1 cellular context compared by ENCODE assay signal in the genomic region with DNA sequence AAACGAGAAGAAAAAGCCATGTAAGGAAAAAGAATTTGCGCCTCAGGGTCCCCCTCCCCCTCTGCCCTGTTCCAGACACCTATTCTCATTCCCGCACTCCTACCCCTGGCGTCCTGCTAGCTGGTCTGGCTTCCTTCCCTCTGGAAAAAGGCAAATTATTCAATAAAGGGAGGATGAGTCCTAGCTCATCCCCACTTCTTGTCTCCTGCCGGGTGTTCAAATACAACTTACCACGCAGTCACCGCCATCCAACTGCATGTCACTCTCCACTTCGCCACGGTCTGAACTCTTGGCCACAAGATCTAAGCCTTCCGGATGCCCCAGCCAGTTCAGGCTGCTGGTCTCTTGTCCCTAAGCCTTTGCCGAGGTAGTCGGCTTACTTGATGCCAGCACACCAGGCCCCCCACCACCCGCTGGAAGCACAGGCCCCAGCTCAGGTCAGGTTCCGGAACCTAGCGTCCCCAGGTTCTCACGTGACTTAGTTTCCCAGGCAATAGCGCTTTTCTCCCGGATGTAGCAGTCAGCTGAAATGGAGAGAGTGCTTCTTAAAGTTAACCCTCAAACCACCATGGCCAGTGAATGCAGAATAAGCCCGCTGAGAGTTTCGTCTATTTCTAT.
TF ChIP-seq lines count a peak whose summit lies in the region.

No MANE protein-coding gene starts in this region.

TF ChIP-seq in HepG2, 621 proteins besides CTCF, POLR2A, EP300 and RAD21 (continued from another document and continues in another):
- TF ChIP-seq, protein P1, sequence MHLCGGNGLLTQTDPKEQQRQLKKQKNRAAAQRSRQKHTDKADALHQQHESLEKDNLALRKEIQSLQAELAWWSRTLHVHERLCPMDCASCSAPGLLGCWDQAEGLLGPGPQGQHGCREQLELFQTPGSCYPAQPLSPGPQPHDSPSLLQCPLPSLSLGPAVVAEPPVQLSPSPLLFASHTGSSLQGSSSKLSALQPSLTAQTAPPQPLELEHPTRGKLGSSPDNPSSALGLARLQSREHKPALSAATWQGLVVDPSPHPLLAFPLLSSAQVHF (CRISPR knock-in tag; IDR thresholded peaks at IDR 0.05) = no peak
- TF ChIP-seq ZFP36L1 (CRISPR knock-in tag; IDR thresholded peaks at IDR 0.05) = no peak
- TF ChIP-seq SP5 (CRISPR knock-in tag; IDR thresholded peaks at IDR 0.05; ENCODE audit: borderline replicate concordance, low read depth) = no peak
- TF ChIP-seq ZKSCAN8 (CRISPR knock-in tag; IDR thresholded peaks at IDR 0.05; ENCODE audit: borderline replicate concordance) = no peak
- no peak for TF ChIP-seq ZNF230 (CRISPR knock-in tag; IDR thresholded peaks at IDR 0.05)
- no peak for TF ChIP-seq ZNF503 (CRISPR knock-in tag; IDR thresholded peaks at IDR 0.05)
- TF ChIP-seq, protein P2, sequence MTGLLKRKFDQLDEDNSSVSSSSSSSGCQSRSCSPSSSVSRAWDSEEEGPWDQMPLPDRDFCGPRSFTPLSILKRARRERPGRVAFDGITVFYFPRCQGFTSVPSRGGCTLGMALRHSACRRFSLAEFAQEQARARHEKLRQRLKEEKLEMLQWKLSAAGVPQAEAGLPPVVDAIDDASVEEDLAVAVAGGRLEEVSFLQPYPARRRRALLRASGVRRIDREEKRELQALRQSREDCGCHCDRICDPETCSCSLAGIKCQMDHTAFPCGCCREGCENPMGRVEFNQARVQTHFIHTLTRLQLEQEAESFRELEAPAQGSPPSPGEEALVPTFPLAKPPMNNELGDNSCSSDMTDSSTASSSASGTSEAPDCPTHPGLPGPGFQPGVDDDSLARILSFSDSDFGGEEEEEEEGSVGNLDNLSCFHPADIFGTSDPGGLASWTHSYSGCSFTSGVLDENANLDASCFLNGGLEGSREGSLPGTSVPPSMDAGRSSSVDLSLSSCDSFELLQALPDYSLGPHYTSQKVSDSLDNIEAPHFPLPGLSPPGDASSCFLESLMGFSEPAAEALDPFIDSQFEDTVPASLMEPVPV (CRISPR knock-in tag; IDR thresholded peaks at IDR 0.05) = no peak
- peak; percentile 47 for TF ChIP-seq GABPA (IDR thresholded peaks at IDR 0.05; ENCODE audit: low read depth, low read length)
- peak; percentile 89 for TF ChIP-seq GABPA (CRISPR knock-in tag; IDR thresholded peaks at IDR 0.05; ENCODE audit: low read depth)
- no peak for TF ChIP-seq ZNF530 (CRISPR knock-in tag; IDR thresholded peaks at IDR 0.05; ENCODE audit: low read depth)
- no peak for TF ChIP-seq JARID2 (CRISPR knock-in tag; IDR thresholded peaks at IDR 0.05; ENCODE audit: insufficient replicate concordance)
- TF ChIP-seq PRDM4 (CRISPR knock-in tag; IDR thresholded peaks at IDR 0.05; ENCODE audit: borderline replicate concordance) = no peak
- TF ChIP-seq ZNF687 (CRISPR knock-in tag; IDR thresholded peaks at IDR 0.05) = peak; percentile 67
- TF ChIP-seq NR2F1 (CRISPR knock-in tag; IDR thresholded peaks at IDR 0.05) = no peak
- no peak for TF ChIP-seq MED1 (CRISPR knock-in tag; IDR thresholded peaks at IDR 0.05)
- TF ChIP-seq ZNF431 (CRISPR knock-in tag; IDR thresholded peaks at IDR 0.05; ENCODE audit: borderline replicate concordance, low read depth) = no peak
- no peak for TF ChIP-seq ZNF17 (CRISPR knock-in tag; IDR thresholded peaks at IDR 0.05)
- no peak for TF ChIP-seq ESRRA (CRISPR knock-in tag; IDR thresholded peaks at IDR 0.05; ENCODE audit: low read depth)
- peak; percentile 41; the same call in 1 of the 2 replicates for TF ChIP-seq TAF1 (CRISPR knock-in tag; IDR thresholded peaks at IDR 0.05)
- TF ChIP-seq SRY (CRISPR knock-in tag; IDR thresholded peaks at IDR 0.05) = 0 out of 2 replicates have a peak, but pooled peaks have one; percentile 39
- peak; percentile 35; the same call in 1 of the 2 replicates for TF ChIP-seq ARID5B (CRISPR knock-in tag; IDR thresholded peaks at IDR 0.05)
- TF ChIP-seq ZBTB25 (CRISPR knock-in tag; IDR thresholded peaks at IDR 0.05) = no peak
- TF ChIP-seq CCAR2 (optimal IDR thresholded peaks at IDR 0.05; ENCODE audit: low read depth, low read length) = no peak
- TF ChIP-seq RFX1 (IDR thresholded peaks at IDR 0.05) = peak; percentile 44; the same call in 1 of the 2 replicates
- TF ChIP-seq ATRX (CRISPR knock-in tag; IDR thresholded peaks at IDR 0.05; ENCODE audit: borderline replicate concordance) = no peak
- TF ChIP-seq CBX2 (IDR thresholded peaks at IDR 0.05; ENCODE audit: low read depth, low read length) = no peak
- no peak for TF ChIP-seq CBX2 (CRISPR knock-in tag; IDR thresholded peaks at IDR 0.05; ENCODE audit: low read depth)
- TF ChIP-seq, protein P3, sequence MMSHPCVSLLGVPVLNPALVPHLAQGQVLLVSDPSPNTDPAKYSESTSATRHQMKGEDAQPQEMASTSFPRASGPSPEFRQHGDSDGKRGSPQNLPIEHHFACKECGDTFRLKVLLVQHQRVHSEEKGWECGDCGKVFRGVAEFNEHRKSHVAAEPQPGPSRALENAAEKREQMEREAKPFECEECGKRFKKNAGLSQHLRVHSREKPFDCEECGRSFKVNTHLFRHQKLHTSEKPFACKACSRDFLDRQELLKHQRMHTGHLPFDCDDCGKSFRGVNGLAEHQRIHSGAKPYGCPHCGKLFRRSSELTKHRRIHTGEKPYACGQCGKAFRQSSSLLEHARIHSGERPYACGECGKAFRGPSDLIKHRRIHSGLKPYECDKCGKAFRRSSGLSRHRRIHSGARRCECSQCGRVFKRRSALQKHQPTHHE (CRISPR knock-in tag; IDR thresholded peaks at IDR 0.05; ENCODE audit: borderline replicate concordance) = no peak
- TF ChIP-seq, protein P4, sequence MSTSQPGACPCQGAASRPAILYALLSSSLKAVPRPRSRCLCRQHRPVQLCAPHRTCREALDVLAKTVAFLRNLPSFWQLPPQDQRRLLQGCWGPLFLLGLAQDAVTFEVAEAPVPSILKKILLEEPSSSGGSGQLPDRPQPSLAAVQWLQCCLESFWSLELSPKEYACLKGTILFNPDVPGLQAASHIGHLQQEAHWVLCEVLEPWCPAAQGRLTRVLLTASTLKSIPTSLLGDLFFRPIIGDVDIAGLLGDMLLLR (CRISPR knock-in tag; IDR thresholded peaks at IDR 0.05) = no peak
- TF ChIP-seq ZNF878 (CRISPR knock-in tag; IDR thresholded peaks at IDR 0.05) = no peak
- TF ChIP-seq ASH2L (IDR thresholded peaks at IDR 0.05; ENCODE audit: insufficient read length, low read depth, low read length) = peak; percentile 59
- no peak for TF ChIP-seq ZNF3 (CRISPR knock-in tag; IDR thresholded peaks at IDR 0.05)
- TF ChIP-seq, protein P5, sequence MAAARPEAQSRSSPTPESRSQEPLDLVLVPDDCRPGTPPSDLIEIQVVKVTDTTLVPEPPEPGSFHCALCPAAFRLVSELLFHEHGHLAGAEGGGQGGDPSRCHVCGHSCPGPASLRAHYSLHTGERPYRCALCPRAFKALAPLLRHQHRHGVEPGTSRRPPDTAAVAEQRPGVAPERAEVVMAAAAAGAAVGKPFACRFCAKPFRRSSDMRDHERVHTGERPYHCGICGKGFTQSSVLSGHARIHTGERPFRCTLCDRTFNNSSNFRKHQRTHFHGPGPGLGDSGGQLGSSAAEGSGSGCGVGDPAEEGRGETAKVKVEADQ (CRISPR knock-in tag; IDR thresholded peaks at IDR 0.05; ENCODE audit: borderline replicate concordance) = no peak
- TF ChIP-seq SNAPC2 (CRISPR knock-in tag; IDR thresholded peaks at IDR 0.05) = no peak
